10 cellular contexts compared by ENCODE assay signal in the genomic region with DNA sequence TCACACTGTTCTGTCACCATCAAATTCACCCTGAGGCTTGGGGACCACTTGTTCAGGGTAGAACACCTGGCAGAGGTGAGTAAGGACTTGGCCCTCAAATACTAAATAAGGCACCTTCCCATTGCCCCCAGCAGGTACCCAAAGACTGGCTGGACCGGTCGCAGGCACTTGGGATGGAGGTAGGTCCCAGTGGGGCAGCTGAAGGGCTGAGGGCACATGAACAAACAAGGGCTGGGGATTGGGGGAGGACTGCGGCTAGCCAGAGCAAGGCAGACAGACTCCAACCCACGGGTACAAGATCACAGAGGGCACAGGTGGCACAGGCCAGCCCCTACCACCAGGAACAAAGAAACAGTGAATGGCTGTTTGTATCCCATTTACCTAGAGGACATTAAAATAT. TPM values are rescaled to one million over a fixed set of nuclear protein-coding genes. Genes with fewer than 3 reads are reported as not detected.
DNase-seq lines count a peak whose midpoint lies in the region; ATAC-seq, FAIRE-seq and TF ChIP-seq lines count a peak whose summit lies in the region.
"Had no signal": no experiment of that assay in that cellular context is flagged by ENCODE, and none has a peak within 500 bp of the region (broad histone marks: within the 10 kb centered on the region; RNA-seq: fewer than 3 reads in every experiment).

No MANE protein-coding gene starts in this region.

- no peak for FAIRE-seq in kidney (lab: Jason Lieb, UNC)

- no peaks in the 10 kb centered on the region for H3K9me3 Mint-ChIP-seq in activated CD8-positive, alpha-beta T cell treated with anti-CD3 and anti-CD28 coated beads for 36 hours

- CTCF ChIA-PET in activated CD8-positive, alpha-beta T cell treated with anti-CD3 and anti-CD28 coated beads for 36 hours (lab: Charles Lee): interaction anchor here (3.0 kb wide), 1 partner anchor 12 kb away, joined by 14 read pairs; no protein-coding TSS in a partner anchor

- no peak overlapping the region for H3K27ac ChIP-seq in kidney (ENCODE audit: low read depth in 2 of 2, low read length in 2 of 2)

- no peaks in the 10 kb centered on the region for H3K27me3 Mint-ChIP-seq in activated CD8-positive, alpha-beta T cell treated with anti-CD3 and anti-CD28 coated beads for 36 hours

- intact Hi-C loops in Right ventricle myocardium inferior (cut with DNase I) (no loop called here), cardiac septum (cut with DNase I) (no loop called here), kidney (cut with DNase I) (no loop called here)
- intact Hi-C loops in activated CD8-positive, alpha-beta T cell treated with anti-CD3 and anti-CD28 coated beads for 36 hours (cut with micrococcal nuclease): no loop called here

- H3K27ac Mint-ChIP-seq in activated CD8-positive, alpha-beta T cell treated with anti-CD3 and anti-CD28 coated beads for 36 hours: no peak overlapping the region

- POLR2A ChIA-PET in activated CD8-positive, alpha-beta T cell treated with anti-CD3 and anti-CD28 coated beads for 36 hours (lab: Charles Lee): interaction anchor here (2.8 to 4.5 kb wide), 2 partner anchors 10 to 34 kb away, joined by 8 to 40 read pairs; a partner anchor contains a TSS

- no peaks in the 10 kb centered on the region for H3K9me3 ChIP-seq in kidney (ENCODE audit: control insufficient read depth in 1 of 2, low read length in 2 of 2)

- ATAC-seq in Right ventricle myocardium inferior: peak; percentile 30
- ATAC-seq in activated CD8-positive, alpha-beta T cell treated with anti-CD3 and anti-CD28 coated beads for 36 hours: no peak
- no peak for ATAC-seq in HG03135 (IDR thresholded peaks at IDR 0.05; ENCODE audit: unreplicated experiment)
- no peak for ATAC-seq in HG03159 (IDR thresholded peaks at IDR 0.05; ENCODE audit: unreplicated experiment)

- peak overlapping the region; percentile 96 for H3K4me3 Mint-ChIP-seq in activated CD8-positive, alpha-beta T cell treated with anti-CD3 and anti-CD28 coated beads for 36 hours

- peak overlapping the region in 1 of 2 donors; percentile 58 for H3K9ac ChIP-seq in kidney (ENCODE audit: low read length in 2 of 2)

- H3K36me3 Mint-ChIP-seq in activated CD8-positive, alpha-beta T cell treated with anti-CD3 and anti-CD28 coated beads for 36 hours (ENCODE audit: low read depth): peaks cover 36% of the 10 kb centered on the region

- H3K36me3 ChIP-seq in kidney (ENCODE audit: control insufficient read depth in 1 of 2, insufficient read depth in 2 of 2, low read length in 2 of 2): peaks cover 6 to 10% of the 10 kb centered on the region in 2 donors

- H3K4me3 ChIP-seq in kidney (ENCODE audit: low read length in 2 of 2): peak overlapping the region; percentile 74 to 95

- H3K4me1 ChIP-seq in kidney (ENCODE audit: control insufficient read depth in 1 of 2, insufficient read depth in 1 of 2, low read depth in 1 of 2, low read length in 2 of 2): peaks cover 12 to 14% of the 10 kb centered on the region in 2 donors

- H3K4me1 Mint-ChIP-seq in activated CD8-positive, alpha-beta T cell treated with anti-CD3 and anti-CD28 coated beads for 36 hours (ENCODE audit: low read depth): peaks cover 23% of the 10 kb centered on the region

- no peak for TF ChIP-seq CTCF in activated CD8-positive, alpha-beta T cell treated with anti-CD3 and anti-CD28 coated beads for 36 hours (IDR thresholded peaks at IDR 0.05)
- no peak for TF ChIP-seq CTCF in kidney (IDR thresholded peaks at IDR 0.05; ENCODE audit: borderline replicate concordance, extremely low read depth, insufficient read depth)

- DNase-seq in Right ventricle myocardium inferior (ENCODE audit: missing footprints) (no peak), cardiac septum (ENCODE audit: low spot score) (no peak), kidney (no peak), NCI-H2029 (lab: John Stamatoyannopoulos, UW) (no peak), kidney tubule cell (ENCODE audit: low spot score) (no peak)
- DNase-seq in activated CD8-positive, alpha-beta T cell treated with anti-CD3 and anti-CD28 coated beads for 36 hours: no peak
- DNase-seq: activated CD4-positive, CD25-positive, alpha-beta regulatory T cell; NCI-H2081 treated with DMSO at 0.1 percent for 48 hours had no signal

RNA-seq across cellular contexts. Expression of a gene that starts 1.9 kb away (rescaled TPM):
- 140 TPM for total RNA-seq in Right ventricle myocardium inferior
- total RNA-seq in cardiac septum: 77.7 TPM
- 10 to 100 TPM; 73.9 to 78.2 TPM for total RNA-seq in activated CD8-positive, alpha-beta T cell treated with anti-CD3 and anti-CD28 coated beads for 36 hours
- 57.2 TPM for total RNA-seq in kidney
- 89.2 TPM for polyA plus RNA-seq in kidney (ENCODE audit: insufficient read depth, low read depth, low replicate concordance)

RNA-seq across cellular contexts. Expression of a gene that starts 35.7 kb away (rescaled TPM):
- 16.5 TPM for total RNA-seq in Right ventricle myocardium inferior
- 24.1 TPM for total RNA-seq in cardiac septum
- total RNA-seq in activated CD8-positive, alpha-beta T cell treated with anti-CD3 and anti-CD28 coated beads for 36 hours: 10 to 100 TPM; 11.3 to 11.8 TPM
- total RNA-seq in kidney: 24.0 TPM
- 5.7 TPM for polyA plus RNA-seq in kidney (ENCODE audit: insufficient read depth, low read depth, low replicate concordance)
